13 cellular contexts compared by ENCODE assay signal in genomic region chr19:14352526-14352925, GRCh38. TPM values are rescaled to one million over a fixed set of nuclear protein-coding genes. Genes with fewer than 3 reads are reported as not detected.
A peak's percentile ranks its signal among the peaks of the same experiment; 100 is the strongest.
DNase-seq lines count a peak whose midpoint lies in the region; ATAC-seq, FAIRE-seq and TF ChIP-seq lines count a peak whose summit lies in the region.
"Had no signal": no experiment of that assay in that cellular context is flagged by ENCODE, and none has a peak within 500 bp of the region (broad histone marks: within the 10 kb centered on the region; RNA-seq: fewer than 3 reads in every experiment).

No MANE protein-coding gene starts in this region.

- DNase-seq in activated T-cell treated with anti-CD3 and anti-CD28 coated beads, Interleukin-2, amount 50 U/mL, for 24 hours: no peak
- no peak for DNase-seq in activated T-cell treated with anti-CD3 and anti-CD28 coated beads, Interleukin-2, amount 50 U/mL, for 1 hour
- DNase-seq in CD4-positive, alpha-beta memory T cell: no peak
- DNase-seq in WTC11 (ENCODE audit: low spot score) (no peak), neuronal stem cell (ENCODE audit: low spot score) (no peak), pancreas (no peak), NCI-H2107 (lab: John Stamatoyannopoulos, UW) (no peak)
- DNase-seq: H9, Kasumi-1, NCI-H187, NCI-H526 treated with DMSO at 0.1 percent for 48 hours, SHP77 treated with DMSO at 0.1 percent for 48 hours had no signal

- no peak overlapping the region for H2BK5ac ChIP-seq in neuronal stem cell (ENCODE audit: low read length)

- no peak overlapping the region for H4K91ac ChIP-seq in neuronal stem cell (ENCODE audit: low read depth, low read length, poor library complexity)

- peaks cover 69% of the 10 kb centered on the region for H3K4me1 ChIP-seq in CD4-positive, alpha-beta memory T cell (ENCODE audit: insufficient read depth, low read length)
- H3K4me1 ChIP-seq in neuronal stem cell (ENCODE audit: control insufficient read depth in 2 of 2, insufficient read depth in 1 of 2, low read depth in 1 of 2, low read length in 2 of 2) (peaks cover 0 to 2% of the 10 kb centered on the region in 2 donors), pancreas (no peaks in the 10 kb centered on the region)

- H3K4me3 Mint-ChIP-seq in activated T-cell treated with anti-CD3 and anti-CD28 coated beads, Interleukin-2, amount 50 U/mL, for 24 hours: no peak overlapping the region
- H3K4me3 Mint-ChIP-seq in CD4-positive, alpha-beta memory T cell: peak overlapping the region in 1 of 8 donors; percentile 52
- no peak overlapping the region for H3K4me3 Mint-ChIP-seq in WTC11
- H3K4me3 Mint-ChIP-seq: CD14-positive monocyte, H9 had no signal

- H2BK15ac ChIP-seq in neuronal stem cell (ENCODE audit: low read length): peak overlapping the region; percentile 49

- no peak overlapping the region for H3K4me3 ChIP-seq in CD4-positive, alpha-beta memory T cell (ENCODE audit: low read length in 2 of 2)
- H3K4me3 ChIP-seq in neuronal stem cell (ENCODE audit: low read length in 2 of 2) (no peak overlapping the region), pancreas (no peak overlapping the region)

- no peak for TF ChIP-seq CTCF in WTC11 (IDR thresholded peaks at IDR 0.05)
- no peak for TF ChIP-seq CTCF in pancreas (IDR thresholded peaks at IDR 0.05)

- no peaks in the 10 kb centered on the region for H3K36me3 ChIP-seq in CD4-positive, alpha-beta memory T cell (ENCODE audit: insufficient read depth, low read length)
- H3K36me3 ChIP-seq in neuronal stem cell (replicated peaks in 1 of 2; ENCODE audit: control insufficient read depth in 2 of 2, insufficient read depth in 2 of 2, low read length in 2 of 2) (no peaks in the 10 kb centered on the region), pancreas (no peaks in the 10 kb centered on the region)

- H3K36me3 Mint-ChIP-seq in activated T-cell treated with anti-CD3 and anti-CD28 coated beads, Interleukin-2, amount 50 U/mL, for 24 hours (ENCODE audit: low read depth): no peaks in the 10 kb centered on the region
- peaks cover 0 to 2% of the 10 kb centered on the region in 2 donors for H3K36me3 Mint-ChIP-seq in CD4-positive, alpha-beta memory T cell
- H3K36me3 Mint-ChIP-seq in WTC11: no peaks in the 10 kb centered on the region
- H3K36me3 Mint-ChIP-seq: CD14-positive monocyte had no signal

- peak overlapping the region; percentile 63 for H3K27ac Mint-ChIP-seq in activated T-cell treated with anti-CD3 and anti-CD28 coated beads, Interleukin-2, amount 50 U/mL, for 24 hours
- peak overlapping the region; percentile 42 to 98 (median 57) for H3K27ac Mint-ChIP-seq in CD4-positive, alpha-beta memory T cell
- no peak overlapping the region for H3K27ac Mint-ChIP-seq in WTC11
- H3K27ac Mint-ChIP-seq: H9 had no signal

- H3K79me1 ChIP-seq in neuronal stem cell (ENCODE audit: low read depth, low read length): no peaks in the 10 kb centered on the region

- no peak overlapping the region for H3K4me2 ChIP-seq in neuronal stem cell (ENCODE audit: insufficient read depth, low read length, poor library complexity, severe bottlenecking)

- WGBS in neuronal stem cell (ENCODE audit: extremely low coverage in 2 of 2, insufficient read length in 2 of 2, insufficient replicate concordance in 1 of 2), 2 donors: no CpG with 5 or more reads among the region's 6 CpGs
- 74 to 84% methylated on average over 6 of the region's 6 CpGs for WGBS in pancreas, 2 donors

- no peak for FAIRE-seq in pancreas (lab: Jason Lieb, UNC)

- H3K27me3 ChIP-seq in CD4-positive, alpha-beta memory T cell (ENCODE audit: insufficient read depth, low read length): no peaks in the 10 kb centered on the region
- H3K27me3 ChIP-seq in neuronal stem cell (ENCODE audit: control insufficient read depth in 3 of 3, insufficient read depth in 3 of 3, low read depth in 1 of 3, low read length in 3 of 3) (peaks cover 0 to 9% (median 0%) of the 10 kb centered on the region in 3 experiments), pancreas (peaks cover 0 to 11% (median 0%) of the 10 kb centered on the region in 4 donors)

- peak overlapping the region; percentile 38 for H3K18ac ChIP-seq in neuronal stem cell (ENCODE audit: low read length)

- no peak overlapping the region for H3K9ac ChIP-seq in neuronal stem cell (ENCODE audit: low read depth, low read length, poor library complexity)

- no peak overlapping the region for H2BK12ac ChIP-seq in neuronal stem cell (ENCODE audit: low read length)

- no peak overlapping the region for H4K8ac ChIP-seq in neuronal stem cell (ENCODE audit: low read depth, low read length)

- H3K9me3 Mint-ChIP-seq in activated T-cell treated with anti-CD3 and anti-CD28 coated beads, Interleukin-2, amount 50 U/mL, for 24 hours: no peaks in the 10 kb centered on the region
- H3K9me3 Mint-ChIP-seq in CD4-positive, alpha-beta memory T cell: no peaks in the 10 kb centered on the region
- no peaks in the 10 kb centered on the region for H3K9me3 Mint-ChIP-seq in WTC11
- H3K9me3 Mint-ChIP-seq: H9 had no signal

- no peaks in the 10 kb centered on the region for H3K9me3 ChIP-seq in CD4-positive, alpha-beta memory T cell (ENCODE audit: control insufficient read depth in 1 of 2, low read length in 2 of 2)
- H3K9me3 ChIP-seq in neuronal stem cell (replicated peaks in 1 of 2; ENCODE audit: control insufficient read depth in 2 of 2, insufficient read depth in 1 of 2, low read depth in 1 of 2, low read length in 2 of 2) (no peaks in the 10 kb centered on the region), pancreas (no peaks in the 10 kb centered on the region)

- H3K4me1 Mint-ChIP-seq in activated T-cell treated with anti-CD3 and anti-CD28 coated beads, Interleukin-2, amount 50 U/mL, for 24 hours (ENCODE audit: low read depth): peaks cover 50% of the 10 kb centered on the region
- peaks cover 24 to 55% (median 41%) of the 10 kb centered on the region in 4 donors for H3K4me1 Mint-ChIP-seq in CD4-positive, alpha-beta memory T cell
- H3K4me1 Mint-ChIP-seq in WTC11: peaks cover 6% of the 10 kb centered on the region

- ATAC-seq in WTC11 (no peak), pancreas (no peak)

- POLR2A ChIA-PET in CD4-positive, alpha-beta memory T cell (lab: Charles Lee; ENCODE audit: partially characterized antibody): interaction anchor here (1.5 to 6.3 kb wide), 2 partner anchors 16 to 154 kb away, joined by 5 to 79 read pairs; no protein-coding TSS in a partner anchor
- POLR2A ChIA-PET in WTC11 (lab: Charles Lee): no interaction called here

- H3K4ac ChIP-seq in neuronal stem cell (ENCODE audit: low read length): no peak overlapping the region

- CTCF ChIA-PET in CD4-positive, alpha-beta memory T cell (lab: Charles Lee; ENCODE audit: partially characterized antibody): interaction anchor here (0.7 to 15.9 kb wide), 6 partner anchors 10 to 1071 kb away, joined by 3 to 213 read pairs (median 23); partner anchors contain the start of gene ADGRE5
- CTCF ChIA-PET in WTC11 (lab: Charles Lee): interaction anchor here (0.7 to 7.5 kb wide), 3 partner anchors 53 to 264 kb away, joined by 4 to 103 read pairs (median 6); partner anchors contain the start of gene ASF1B

- intact Hi-C loops in CD4-positive, alpha-beta memory T cell (cut with micrococcal nuclease): no loop called here
- intact Hi-C loops in pancreas (cut with DNase I): no loop called here

- H3K27ac ChIP-seq in CD4-positive, alpha-beta memory T cell (ENCODE audit: low read depth, low read length): no peak overlapping the region
- H3K27ac ChIP-seq in neuronal stem cell (replicated peaks; ENCODE audit: low read length) (no peak overlapping the region), pancreas (no peak overlapping the region)

- no peak overlapping the region for H2BK120ac ChIP-seq in neuronal stem cell (ENCODE audit: low read depth, low read length)

- peak overlapping the region; percentile 65 for H3K23ac ChIP-seq in neuronal stem cell (ENCODE audit: low read depth, low read length, poor library complexity)

- H2AK5ac ChIP-seq in neuronal stem cell (ENCODE audit: low read depth, low read length): peak overlapping the region; percentile 66

- no peak overlapping the region for H2AFZ ChIP-seq in neuronal stem cell (ENCODE audit: low read length)

- H3K14ac ChIP-seq in neuronal stem cell (ENCODE audit: low read length): no peak overlapping the region

- H3K27me3 Mint-ChIP-seq in activated T-cell treated with anti-CD3 and anti-CD28 coated beads, Interleukin-2, amount 50 U/mL, for 24 hours: no peaks in the 10 kb centered on the region
- H3K27me3 Mint-ChIP-seq in CD4-positive, alpha-beta memory T cell: no peaks in the 10 kb centered on the region
- H3K27me3 Mint-ChIP-seq in WTC11 (ENCODE audit: low read depth): peaks cover 9% of the 10 kb centered on the region; the same call in 1 of the 2 replicates

TF ChIP-seq in WTC11, 78 proteins besides CTCF, POLR2A, EP300 and RAD21:
- TF ChIP-seq USF2 (CRISPR knock-in tag; IDR thresholded peaks at IDR 0.05) (no peak), ZNF121 (CRISPR knock-in tag; IDR thresholded peaks at IDR 0.05) (peak; percentile 56; the same call in 1 of the 2 replicates)
TF ChIP-seq in WTC11: peak in this region for 1.

RNA-seq across cellular contexts. Expression of gene ADGRE5, which starts 28.7 kb away (rescaled TPM):
- total RNA-seq in CD4-positive, alpha-beta memory T cell: 100 to 1,000 TPM; 170 to 173 TPM
- 100 to 1,000 TPM; 211 to 275 TPM for polyA plus RNA-seq in CD4-positive, alpha-beta memory T cell
- total RNA-seq in WTC11 (2021): 3.2 to 4.0 TPM (median 3.9 TPM) in 3 replicates
- polyA plus RNA-seq in neuronal stem cell (2013, experiment 1 of 2): 0.74 TPM
- polyA plus RNA-seq in neuronal stem cell (2013, experiment 2 of 2): 0.72 TPM
- 10 to 100 TPM; 23.0 to 37.7 (median 31.2) TPM for total RNA-seq in pancreas
- 10 to 100 TPM; 14.0 to 19.5 TPM for polyA plus RNA-seq in pancreas

Comparison
In these comparisons a context has a peak if more than half of its experiments do, and no peak if none do; other contexts are left out.
1. RNA of gene ADGRE5, which starts 28.7 kb away (total RNA-seq): 170 to 173 TPM in CD4-positive, alpha-beta memory T cell; 23.0 to 37.7 TPM in pancreas and 3.2 to 4.0 TPM in WTC11; every median in the first group is over 4 times any median in the second.